Comparison of ENCODE assay signal across 8 cellular contexts in genomic region chr7:41139789-41140188, GRCh38.
"Had no signal": no experiment of that assay in that cellular context is flagged by ENCODE, and none has a peak within 500 bp of the region (broad histone marks: within the 10 kb centered on the region; RNA-seq: fewer than 3 reads in every experiment).

No MANE protein-coding gene starts in this region.

- H3K27ac ChIP-seq: GM23248 had no signal

- H3K36me3 ChIP-seq: HAP-1 had no signal

- ATAC-seq: HCT116, K562 had no signal

- H3K4me1 ChIP-seq: HAP-1 had no signal

- H3K4me3 ChIP-seq: GM23248, HAP-1, K562 had no signal

- H3K9me3 ChIP-seq: HAP-1 had no signal

- DNase-seq: GM23248, GOT3, H7, HFFc6, IMR-90 had no signal
